22 cellular contexts compared by ENCODE assay signal in the genomic region with DNA sequence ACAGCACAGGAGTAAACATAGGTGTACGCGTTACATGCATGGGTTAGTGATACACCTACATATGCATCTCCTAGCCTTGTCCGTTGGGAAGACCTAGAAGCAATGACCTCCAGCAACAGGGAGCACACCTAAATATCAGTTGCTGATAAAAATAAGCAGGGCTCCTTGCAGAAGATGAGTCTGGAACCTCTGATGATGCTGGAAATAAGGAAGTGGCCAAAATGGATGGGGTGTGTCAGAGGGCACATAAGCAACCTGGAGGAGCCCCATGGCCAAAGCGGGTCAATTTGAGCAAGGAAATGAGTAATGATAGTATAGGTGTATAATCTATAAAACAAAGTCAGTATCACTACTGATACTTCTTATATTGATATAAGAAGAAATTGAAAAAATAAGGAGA. TPM values are rescaled to one million over a fixed set of nuclear protein-coding genes. Genes with fewer than 3 reads are reported as not detected.
DNase-seq lines count a peak whose midpoint lies in the region; ATAC-seq, FAIRE-seq and TF ChIP-seq lines count a peak whose summit lies in the region.
"Had no signal": no experiment of that assay in that cellular context is flagged by ENCODE, and none has a peak within 500 bp of the region (broad histone marks: within the 10 kb centered on the region; RNA-seq: fewer than 3 reads in every experiment).

No MANE protein-coding gene starts in this region.

- H2AFZ ChIP-seq in K562 (ENCODE audit: low read depth, low read length): no peak overlapping the region

- H3K27me3 ChIP-seq in K562 (ENCODE audit: control insufficient read depth in 2 of 2, insufficient read depth in 2 of 2, low read length in 2 of 2): peaks cover 0 to 8% of the 10 kb centered on the region in 2 experiments; a peak in 3 of 5 replicates
- H3K27me3 ChIP-seq: body of pancreas, dorsolateral prefrontal cortex, gastrocnemius medialis, SJCRH30, spleen had no signal

- H3K9ac ChIP-seq in K562 (ENCODE audit: insufficient read depth in 1 of 2, low read depth in 2 of 2, low read length in 2 of 2): no peak overlapping the region

- POLR2A ChIA-PET in K562 (lab: Yijun Ruan, JAX): interaction anchor here (0.9 kb wide), 1 partner anchor 9 kb away, joined by 3 read pairs; no protein-coding TSS in a partner anchor

- 75% methylated on average over 4 of the region's 4 CpGs for WGBS in K562 (ENCODE audit: insufficient coverage, low coverage, missing lambda C conversion rate)

- H3K9me1 ChIP-seq in K562 (ENCODE audit: control insufficient read depth, insufficient read depth, low read length): peaks cover 2% of the 10 kb centered on the region

- DNase-seq in stimulated activated naive CD8-positive, alpha-beta T cell treated with anti-CD3 and anti-CD28 coated beads, Interleukin-15, Interleukin-2, amounts not matched to agents 100 U/mL and 50 U/mL, for 24 hours: no peak
- DNase-seq in T-helper 17 cell (no peak), K562 (ENCODE audit: extremely low read depth in 1 of 4, low spot score in 3 of 4) (no peak), NCI-H2081 (lab: John Stamatoyannopoulos, UW) (no peak)
- DNase-seq: activated CD4-positive, CD25-positive, alpha-beta regulatory T cell treated with anti-CD3 and anti-CD28 coated beads, Interleukin-2, amount 50 U/mL, for 72 hours; body of pancreas; cerebellar nuclear complex; dorsolateral prefrontal cortex; EL; gastrocnemius medialis; hippocampal formation; NCI-H1105; NCI-H1930; right cardiac atrium; SJCRH30; spleen had no signal

- H3K79me2 ChIP-seq in K562 (ENCODE audit: control insufficient read depth, insufficient read depth, low read length): 0 out of 3 replicates have a peak, but pooled peaks cover 1% of the 10 kb centered on the region

- H3K27ac ChIP-seq in K562 (ENCODE audit: extremely low read depth, low read depth, low read length): no peak overlapping the region
- H3K27ac ChIP-seq: body of pancreas, C4-2B, dorsolateral prefrontal cortex, gastrocnemius medialis, SJCRH30 had no signal

- H3K9me3 Mint-ChIP-seq in stimulated activated naive CD8-positive, alpha-beta T cell treated with anti-CD3 and anti-CD28 coated beads, Interleukin-15, Interleukin-2, amounts not matched to agents 100 ng/mL and 50 ng/mL, for 24 hours: no peaks in the 10 kb centered on the region
- H3K9me3 Mint-ChIP-seq: activated T-helper 1 cell treated with anti-CD3 and anti-CD28 coated beads, Interleukin-12 subunit alpha, Interleukin-12 subunit beta, Interleukin-2, Interleukin-4 antibody, amounts not matched to agents 30 ng/mL and 10 ng/mL and 1 ng/mL, durations not matched to agents 14 hours and 24 hours and 36 hours had no signal

- peaks cover 17% of the 10 kb centered on the region; the same call in 1 of the 2 replicates for H4K20me1 ChIP-seq in K562 (replicated peaks; ENCODE audit: control insufficient read depth, insufficient read depth, low read length)

- no TSS peak for BruUV-seq in K562 (replicated peaks; lab: Mats Ljungman, UMichigan)

- TF ChIP-seq EP300 in K562 (IDR thresholded peaks at IDR 0.05; ENCODE audit: low read length): no peak

- no peak for TF ChIP-seq CTCF in K562 (IDR thresholded peaks at IDR 0.05 in 2 of 3, conservative IDR thresholded peaks at IDR 0.05 in 1 of 3; ENCODE audit: insufficient read depth in 2 of 3, low read depth in 1 of 3, low read length in 3 of 3)

- peaks cover 42% of the 10 kb centered on the region for H3K36me3 Mint-ChIP-seq in stimulated activated naive CD8-positive, alpha-beta T cell treated with anti-CD3 and anti-CD28 coated beads, Interleukin-15, Interleukin-2, amounts not matched to agents 100 ng/mL and 50 ng/mL, for 24 hours (ENCODE audit: low read depth)
- H3K36me3 Mint-ChIP-seq in T-helper 17 cell (ENCODE audit: low read depth): no peaks in the 10 kb centered on the region

- in situ Hi-C loops in K562 (cut with MboI): no loop called here

- no peak for FAIRE-seq in K562 (lab: Jason Lieb, UNC)
- FAIRE-seq: GM12892 had no signal

- peak overlapping the region; percentile 42 for H3K4me3 Mint-ChIP-seq in stimulated activated naive CD8-positive, alpha-beta T cell treated with anti-CD3 and anti-CD28 coated beads, Interleukin-15, Interleukin-2, amounts not matched to agents 100 ng/mL and 50 ng/mL, for 24 hours
- peak overlapping the region; percentile 91 for H3K4me3 Mint-ChIP-seq in T-helper 17 cell

- TF ChIP-seq POLR2A in K562 (conservative IDR thresholded peaks at IDR 0.05): no peak

- H3K4me2 ChIP-seq in K562 (ENCODE audit: insufficient read depth, low read length): no peak overlapping the region

- no peak overlapping the region for H3K4me3 ChIP-seq in K562
- H3K4me3 ChIP-seq: body of pancreas, dorsolateral prefrontal cortex, gastrocnemius medialis, SJCRH30 had no signal

- TF ChIP-seq RAD21 in K562 (CRISPR knock-in tag; conservative IDR thresholded peaks at IDR 0.05 in 1 of 2, IDR thresholded peaks at IDR 0.05 in 1 of 2): no peak

- H3K36me3 ChIP-seq in K562 (ENCODE audit: control insufficient read depth, insufficient read depth, low read length): no peaks in the 10 kb centered on the region
- H3K36me3 ChIP-seq: gastrocnemius medialis, SJCRH30, spleen had no signal

- peaks cover 84% of the 10 kb centered on the region for H3K4me1 Mint-ChIP-seq in stimulated activated naive CD8-positive, alpha-beta T cell treated with anti-CD3 and anti-CD28 coated beads, Interleukin-15, Interleukin-2, amounts not matched to agents 100 ng/mL and 50 ng/mL, for 24 hours (ENCODE audit: low read depth)
- H3K4me1 Mint-ChIP-seq in T-helper 17 cell: peaks cover 58% of the 10 kb centered on the region

- CTCF ChIA-PET in K562 (lab: Yijun Ruan, JAX; ENCODE audit: low intra/inter-chr PET ratio): interaction anchor here (0.6 kb wide), 1 partner anchor 188 kb away, joined by 3 read pairs; no protein-coding TSS in a partner anchor

- no peaks in the 10 kb centered on the region for H3K27me3 Mint-ChIP-seq in stimulated activated naive CD8-positive, alpha-beta T cell treated with anti-CD3 and anti-CD28 coated beads, Interleukin-15, Interleukin-2, amounts not matched to agents 100 ng/mL and 50 ng/mL, for 24 hours
- H3K27me3 Mint-ChIP-seq in T-helper 17 cell: no peaks in the 10 kb centered on the region

- peak overlapping the region; percentile 27 for H3K27ac Mint-ChIP-seq in stimulated activated naive CD8-positive, alpha-beta T cell treated with anti-CD3 and anti-CD28 coated beads, Interleukin-15, Interleukin-2, amounts not matched to agents 100 ng/mL and 50 ng/mL, for 24 hours
- H3K27ac Mint-ChIP-seq in T-helper 17 cell: peak overlapping the region; percentile 92
- H3K27ac Mint-ChIP-seq: activated T-helper 1 cell treated with anti-CD3 and anti-CD28 coated beads, Interleukin-12 subunit alpha, Interleukin-12 subunit beta, Interleukin-2, Interleukin-4 antibody, amounts not matched to agents 30 ng/mL and 10 ng/mL and 1 ng/mL, durations not matched to agents 14 hours and 24 hours and 36 hours had no signal

- intact Hi-C loops in K562 (cut with micrococcal nuclease): no loop called here

- H3K9me3 ChIP-seq in T-helper 17 cell (ENCODE audit: control insufficient read depth, low read length, poor library complexity, severe bottlenecking) (no peaks in the 10 kb centered on the region), K562 (replicated peaks; ENCODE audit: control insufficient read depth, insufficient read depth, low read depth, low read length) (no peaks in the 10 kb centered on the region)
- H3K9me3 ChIP-seq: body of pancreas, gastrocnemius medialis, SJCRH30, spleen had no signal

- H3K4me1 ChIP-seq in K562 (replicated peaks in 1 of 2; ENCODE audit: control insufficient read depth in 2 of 2, insufficient read depth in 2 of 2, low read length in 2 of 2): peaks cover 0 to 8% of the 10 kb centered on the region in 2 experiments; a peak in 3 of 5 replicates

- no peak for ATAC-seq in stimulated activated naive CD8-positive, alpha-beta T cell treated with anti-CD3 and anti-CD28 coated beads, Interleukin-15, Interleukin-2, amounts not matched to agents 100 U/mL and 50 U/mL, for 24 hours
- no peak for ATAC-seq in T-helper 17 cell
- ATAC-seq in K562: no peak
- ATAC-seq in HG02870 (IDR thresholded peaks at IDR 0.05; ENCODE audit: unreplicated experiment): no peak
- ATAC-seq in GM21717 (IDR thresholded peaks at IDR 0.05; ENCODE audit: unreplicated experiment): no peak
- ATAC-seq: body of pancreas, gastrocnemius medialis, right cardiac atrium had no signal

TF ChIP-seq in K562, 482 proteins besides CTCF, POLR2A, EP300 and RAD21:
- TF ChIP-seq RFX5 (IDR thresholded peaks at IDR 0.05; ENCODE audit: low read depth, low read length): no peak
- TF ChIP-seq ZNF444 (CRISPR knock-in tag; IDR thresholded peaks at IDR 0.05): no peak
- TF ChIP-seq KLF1 (tag; IDR thresholded peaks at IDR 0.05): no peak
- TF ChIP-seq SPI1 (IDR thresholded peaks at IDR 0.05; ENCODE audit: borderline replicate concordance, low read depth, low read length): peak; percentile 77
- no peak for TF ChIP-seq XRCC4 (IDR thresholded peaks at IDR 0.05; ENCODE audit: extremely low read depth, insufficient read depth, insufficient read length)
- no peak for TF ChIP-seq THRAP3 (IDR thresholded peaks at IDR 0.05; ENCODE audit: borderline replicate concordance)
- TF ChIP-seq TRIM24 (IDR thresholded peaks at IDR 0.05): no peak
- TF ChIP-seq PML (IDR thresholded peaks at IDR 0.05; ENCODE audit: low read length): no peak

RNA-seq across cellular contexts. Expression of gene ADARB1, which starts 13.7 kb away (rescaled TPM):
- total RNA-seq in T-helper 17 cell (10 to 100 TPM; 28.4 to 37.0 TPM), K562 (2014; rRNA removed) (7.7 and 9.1 TPM in 2 replicates), K562 (2014; rRNA removed; fragmentation: Illumina TruSeq; extraction: Trizol) (8.3 TPM in 2 replicates), K562 (2015; rRNA removed; fragmentation: Illumina TruSeq; extraction: Trizol) (6.4 and 7.1 TPM in 2 replicates), K562 (2021) (12.0 and 16.0 TPM in 2 replicates)
- total RNA-seq in K562 (2011; cell fraction: chromatin; rRNA removed; ENCODE audit: low replicate concordance): 40.2 and 48.3 TPM in 2 replicates
- 29.0 and 30.4 TPM in 2 replicates for total RNA-seq in K562 (2011; cell fraction: nucleolus; rRNA removed)
- 24.6 and 33.4 TPM in 2 replicates for total RNA-seq in K562 (2011; cell fraction: nucleoplasm; rRNA removed)
- polyA plus RNA-seq in K562 (2011; rRNA removed) (8.4 and 11.8 TPM in 2 replicates), K562 (2014; fragmentation: Illumina TruSeq; extraction: Trizol) (7.3 and 9.2 TPM in 2 replicates), K562 (2014; fragmentation: Nextera tagmentation; extraction: Ambion mirVana) (1 to 10 TPM; 7.1 to 8.1 TPM), K562 (2014; rRNA removed) (6.7 and 12.8 TPM in 2 replicates)
- polyA plus RNA-seq in K562 (2011; cell fraction: cytosol; rRNA removed): 6.6 and 7.4 TPM in 2 replicates
- 15.0 and 23.8 TPM in 2 replicates for polyA plus RNA-seq in K562 (2011; cell fraction: nucleus; rRNA removed)
- polyA plus RNA-seq in K562 (2012): 7.5 and 8.1 TPM in 2 replicates
- 10.4 and 16.9 TPM in 2 replicates for polyA minus RNA-seq in K562 (2011; rRNA and poly(A)+ RNA removed)
- 12.7 and 15.3 TPM in 2 replicates for polyA minus RNA-seq in K562 (2011; cell fraction: cytosol; rRNA and poly(A)+ RNA removed)
- 13.3 and 18.3 TPM in 2 replicates for polyA minus RNA-seq in K562 (2011; cell fraction: nucleus; rRNA and poly(A)+ RNA removed)
